ENCODE assay signal across 1 cellular context in genomic region chr2:98750593-98751282, GRCh38.
TF ChIP-seq lines count a peak whose summit lies in the region.

No MANE protein-coding gene starts in this region.

TF ChIP-seq in A549, 52 proteins besides CTCF, POLR2A, EP300 and RAD21 (continued from another document):
- no peak for TF ChIP-seq BCL3 (IDR thresholded peaks at IDR 0.05)
- no peak for TF ChIP-seq EHMT2 (IDR thresholded peaks at IDR 0.05; ENCODE audit: low read depth)
